In genomic region chr15:82750831-82751181, GRCh38 we compare ENCODE assay signal across 8 cellular contexts. TPM values are rescaled to one million over a fixed set of nuclear protein-coding genes. Genes with fewer than 3 reads are reported as not detected.
DNase-seq lines count a peak whose midpoint lies in the region; ATAC-seq lines count a peak whose summit lies in the region.

No MANE protein-coding gene starts in this region.

- no peaks in the 10 kb centered on the region for H3K27me3 Mint-ChIP-seq in activated CD4-positive, alpha-beta memory T cell treated with anti-CD3 and anti-CD28 coated beads for 36 hours

- peaks cover 44% of the 10 kb centered on the region for H3K4me1 Mint-ChIP-seq in activated CD4-positive, alpha-beta memory T cell treated with anti-CD3 and anti-CD28 coated beads for 36 hours (ENCODE audit: low read depth)

- H3K27ac Mint-ChIP-seq in activated CD4-positive, alpha-beta memory T cell treated with anti-CD3 and anti-CD28 coated beads for 36 hours = peak overlapping the region; percentile 93

- ATAC-seq in GM19372 (IDR thresholded peaks at IDR 0.05; ENCODE audit: low read depth, unreplicated experiment) = peak; percentile 31
- ATAC-seq in HG03354 (IDR thresholded peaks at IDR 0.05; ENCODE audit: poor library complexity, severe bottlenecking, unreplicated experiment) = peak; percentile 51
- peak; percentile 3 for ATAC-seq in Right ventricle myocardium superior (ENCODE audit: poor library complexity)

- POLR2A ChIA-PET in activated CD4-positive, alpha-beta memory T cell treated with anti-CD3 and anti-CD28 coated beads for 36 hours (lab: Charles Lee) = interaction anchor here (0.6 to 2.2 kb wide), 5 partner anchors 60 to 316 kb away, joined by 4 to 17 read pairs (median 5); partner anchors contain the start of genes RAMAC, RPS17 and WHAMM

- intact Hi-C loops in activated CD4-positive, alpha-beta memory T cell treated with anti-CD3 and anti-CD28 coated beads for 36 hours (cut with micrococcal nuclease) = loop anchor here (1.0 to 5.0 kb wide), 5 partner anchors 58 to 261 kb away; partner anchors contain the start of genes C15orf40, RAMAC, RPS17 and WHAMM
- intact Hi-C loops in Right ventricle myocardium superior (cut with DNase I) = no loop called here

- no peaks in the 10 kb centered on the region for H3K9me3 Mint-ChIP-seq in activated CD4-positive, alpha-beta memory T cell treated with anti-CD3 and anti-CD28 coated beads for 36 hours

- peak; percentile 5 for DNase-seq in CD1c-positive myeloid dendritic cell (ENCODE audit: extremely low spot score)
- no peak for DNase-seq in activated CD4-positive, alpha-beta memory T cell treated with anti-CD3 and anti-CD28 coated beads for 36 hours
- no peak for DNase-seq in Right ventricle myocardium superior
- peak; percentile 36 for DNase-seq in renal cortical epithelial cell (ENCODE audit: low read depth)
- DNase-seq in inferior parietal cortex (ENCODE audit: extremely low spot score) = no peak
- no peak for DNase-seq in NCI-H1417 (lab: John Stamatoyannopoulos, UW)

- H3K4me3 Mint-ChIP-seq in activated CD4-positive, alpha-beta memory T cell treated with anti-CD3 and anti-CD28 coated beads for 36 hours = peak overlapping the region; percentile 96

- CTCF ChIA-PET in activated CD4-positive, alpha-beta memory T cell treated with anti-CD3 and anti-CD28 coated beads for 36 hours (lab: Charles Lee) = interaction anchor here (0.6 to 2.5 kb wide), 11 partner anchors 10 to 249 kb away, joined by 3 to 9 read pairs (median 5); partner anchors contain the start of genes RAMAC and RPS17

- H3K36me3 Mint-ChIP-seq in activated CD4-positive, alpha-beta memory T cell treated with anti-CD3 and anti-CD28 coated beads for 36 hours = peaks cover 38% of the 10 kb centered on the region

RNA-seq across cellular contexts. Expression of gene AP3B2, which starts 41.1 kb away (rescaled TPM):
- under 1 TPM in 1 of 2 experiments, not detected in 1; 0.40 TPM for total RNA-seq in activated CD4-positive, alpha-beta memory T cell treated with anti-CD3 and anti-CD28 coated beads for 36 hours
- total RNA-seq in Right ventricle myocardium superior (1.7 TPM), renal cortical epithelial cell (0.17 and 1.5 TPM in 2 replicates)

RNA-seq across cellular contexts. Expression of gene FSD2, which starts 55.1 kb away (rescaled TPM):
- not detected for total RNA-seq in activated CD4-positive, alpha-beta memory T cell treated with anti-CD3 and anti-CD28 coated beads for 36 hours
- 146 TPM for total RNA-seq in Right ventricle myocardium superior
- total RNA-seq in renal cortical epithelial cell = 0.17 TPM in 1 of 2 replicates, not detected in the other

RNA-seq across cellular contexts. Expression of gene WHAMM, which starts 58.6 kb away (rescaled TPM):
- 1 to 10 TPM; 4.2 to 5.3 TPM for total RNA-seq in activated CD4-positive, alpha-beta memory T cell treated with anti-CD3 and anti-CD28 coated beads for 36 hours
- total RNA-seq in Right ventricle myocardium superior (5.8 TPM), renal cortical epithelial cell (9.0 and 12.7 TPM in 2 replicates)

Comparison
In these comparisons a context has a peak if more than half of its experiments do, and no peak if none do; other contexts are left out.
1. DNase-seq: peak in CD1c-positive myeloid dendritic cell (single experiment) and renal cortical epithelial cell (single experiment); none in activated CD4-positive, alpha-beta memory T cell treated with anti-CD3 and anti-CD28 coated beads for 36 hours (single experiment), Right ventricle myocardium superior (single experiment), inferior parietal cortex (single experiment) and NCI-H1417 (0 of 3).
2. RNA of gene FSD2, which starts 55.1 kb away (total RNA-seq): 146 TPM in Right ventricle myocardium superior (single experiment); not detected in activated CD4-positive, alpha-beta memory T cell treated with anti-CD3 and anti-CD28 coated beads for 36 hours and 0.17 TPM in renal cortical epithelial cell; every median in the first group is over 100 times any median in the second.
3. Peak in every context shown above with its lines, with median percentiles within 50 percentile points of each other: ATAC-seq.